Comparison of ENCODE assay signal across 8 cellular contexts in the genomic region with DNA sequence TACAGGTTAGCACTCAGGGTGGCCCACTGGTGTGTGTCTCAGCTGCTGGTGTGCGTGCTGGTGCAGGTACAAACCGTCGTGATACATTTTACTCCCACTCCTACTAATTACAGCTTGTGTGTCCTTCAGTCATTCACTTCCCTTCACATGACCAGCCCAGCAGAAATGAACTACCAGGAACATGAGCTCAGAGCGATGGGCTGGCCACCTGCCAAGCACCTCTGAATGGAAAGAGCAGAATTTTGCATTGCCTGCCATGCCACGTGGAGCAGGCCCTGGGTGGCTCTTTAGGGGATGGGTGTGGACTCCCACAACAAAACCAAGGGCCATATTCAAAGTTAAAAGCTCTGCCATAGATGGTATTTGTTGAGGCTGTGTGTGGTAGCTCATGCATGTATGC. TPM values are rescaled to one million over a fixed set of nuclear protein-coding genes. Genes with fewer than 3 reads are reported as not detected.
DNase-seq lines count a peak whose midpoint lies in the region; ATAC-seq and TF ChIP-seq lines count a peak whose summit lies in the region.

No MANE protein-coding gene starts in this region.

- H2AFZ ChIP-seq in fibroblast of lung (ENCODE audit: low read length) = no peak overlapping the region

- H3K79me2 ChIP-seq in fibroblast of lung (ENCODE audit: control insufficient read depth, insufficient read depth, low read length) = no peaks in the 10 kb centered on the region

- H3K9ac ChIP-seq in fibroblast of lung (ENCODE audit: insufficient read depth, low read length) = no peak overlapping the region

- H3K27me3 ChIP-seq in fibroblast of lung (ENCODE audit: control insufficient read depth, insufficient read depth, low read length) = no peaks in the 10 kb centered on the region
- no peaks in the 10 kb centered on the region for H3K27me3 ChIP-seq in esophagus squamous epithelium

- ATAC-seq in HG03442 (IDR thresholded peaks at IDR 0.05; ENCODE audit: unreplicated experiment) (no peak), GM21360 (IDR thresholded peaks at IDR 0.05; ENCODE audit: unreplicated experiment) (no peak)

- TF ChIP-seq POLR2A in esophagus squamous epithelium (IDR thresholded peaks at IDR 0.05) = no peak

- H3K4me2 ChIP-seq in fibroblast of lung (ENCODE audit: extremely low read depth, insufficient read depth, low read length) = no peak overlapping the region

- H3K36me3 ChIP-seq in fibroblast of lung (ENCODE audit: control insufficient read depth, insufficient read depth, low read length) (no peaks in the 10 kb centered on the region), esophagus squamous epithelium (no peaks in the 10 kb centered on the region)

- H3K4me1 ChIP-seq in fibroblast of lung (ENCODE audit: control insufficient read depth, extremely low read depth, insufficient read depth, low read length) (no peaks in the 10 kb centered on the region), esophagus squamous epithelium (peaks cover 0 to 3% (median 0%) of the 10 kb centered on the region in 3 donors)

- 31 to 39% methylated on average over 4 to 5 of the region's 5 CpGs for WGBS in esophagus squamous epithelium, 2 donors

- H3K27ac ChIP-seq in fibroblast of lung (ENCODE audit: insufficient read depth, low read length) (no peak overlapping the region), esophagus squamous epithelium (no peak overlapping the region)

- H3K9me3 ChIP-seq in fibroblast of lung (ENCODE audit: control insufficient read depth, insufficient read depth, low read depth, low read length) (no peaks in the 10 kb centered on the region), esophagus squamous epithelium (no peaks in the 10 kb centered on the region)

- no peak overlapping the region for H3K4me3 ChIP-seq in fibroblast of lung (replicated peaks in 1 of 4; ENCODE audit: control extremely low read depth in 1 of 4, insufficient read depth in 1 of 4, low read depth in 3 of 4, low read length in 4 of 4)
- H3K4me3 ChIP-seq in retinal pigment epithelial cell (ENCODE audit: low read length) = no peak overlapping the region
- H3K4me3 ChIP-seq in esophagus squamous epithelium = no peak overlapping the region

- TF ChIP-seq CTCF in fibroblast of lung (conservative IDR thresholded peaks at IDR 0.05 in 1 of 2, IDR thresholded peaks at IDR 0.05 in 1 of 2; ENCODE audit: low read depth in 1 of 2, low read length in 2 of 2) (no peak), retinal pigment epithelial cell (conservative IDR thresholded peaks at IDR 0.05; ENCODE audit: low read depth, low read length) (no peak), esophagus squamous epithelium (IDR thresholded peaks at IDR 0.05) (no peak)

- intact Hi-C loops in esophagus squamous epithelium (cut with DNase I) = no loop called here

- DNase-seq in HS-27A (ENCODE audit: low read depth) (peak; percentile 20), NCI-H526 (lab: John Stamatoyannopoulos, UW) (peak; percentile 9 to 62), fibroblast of lung (ENCODE audit: low read depth in 2 of 2) (peak; percentile 43 to 68), retinal pigment epithelial cell (ENCODE audit: low read depth) (peak; percentile 55), esophagus squamous epithelium (lab: John Stamatoyannopoulos, UW) (no peak)
- DNase-seq in activated CD4-positive, alpha-beta T cell treated with anti-CD3 and anti-CD28 coated beads for 1 hour = no peak

- no peaks in the 10 kb centered on the region for H4K20me1 ChIP-seq in fibroblast of lung (ENCODE audit: control insufficient read depth, extremely low read depth, insufficient read depth, low read length)

RNA-seq across cellular contexts. Expression of a gene that starts 58.9 kb away (rescaled TPM):
- total RNA-seq in fibroblast of lung = 14.1 and 15.0 TPM in 2 replicates
- 14.3 and 15.1 TPM in 2 replicates for polyA plus RNA-seq in fibroblast of lung
- 14.4 and 16.0 TPM in 2 replicates for polyA plus RNA-seq in fibroblast of lung (2012)
- 0.89 and 1.9 TPM in 2 replicates for polyA minus RNA-seq in fibroblast of lung (ENCODE audit: low replicate concordance)
- total RNA-seq in esophagus squamous epithelium = 100 to 1,000 TPM in 2 of 4 donors, 10 to 100 TPM in 2; 65.6 to 127 (median 93.6) TPM

Comparison
In these comparisons a context has a peak if more than half of its experiments do, and no peak if none do; other contexts are left out.
1. DNase-seq: peak in HS-27A (single experiment), NCI-H526 (2 of 2), fibroblast of lung (2 of 2) and retinal pigment epithelial cell (single experiment); none in esophagus squamous epithelium (single experiment) and activated CD4-positive, alpha-beta T cell treated with anti-CD3 and anti-CD28 coated beads for 1 hour (single experiment).